In the genomic region with DNA sequence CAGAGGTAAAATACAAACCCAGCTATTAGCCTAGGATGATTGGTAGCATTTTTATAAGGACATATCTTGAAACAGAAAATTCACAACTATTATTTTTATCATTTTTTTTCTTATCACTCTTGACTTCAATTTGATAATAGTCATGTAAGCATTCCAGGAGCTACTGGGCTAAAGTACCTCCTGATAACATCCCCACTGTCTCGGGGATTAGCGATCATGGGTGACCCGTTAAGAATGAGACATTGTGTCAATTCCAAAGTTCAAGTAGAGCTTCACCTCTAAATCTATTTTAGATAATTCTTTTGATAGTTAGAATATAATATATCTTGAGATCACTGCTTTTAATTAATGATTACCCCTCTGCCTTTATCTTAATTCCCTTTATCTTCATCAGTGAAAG, we compare ENCODE assay signal across 6 cellular contexts.
"Had no signal": no experiment of that assay in that cellular context is flagged by ENCODE, and none has a peak within 500 bp of the region (broad histone marks: within the 10 kb centered on the region; RNA-seq: fewer than 3 reads in every experiment).

No MANE protein-coding gene starts in this region.

- DNase-seq: IMR-90, KBM-7, KG1 had no signal

- H3K4me3 ChIP-seq: K562 had no signal

- H3K27ac ChIP-seq: HL-60, KMS-11 had no signal

- H3K4me2 ChIP-seq: KMS-11 had no signal

- H3K9ac ChIP-seq: KMS-11 had no signal
